In the genomic region with DNA sequence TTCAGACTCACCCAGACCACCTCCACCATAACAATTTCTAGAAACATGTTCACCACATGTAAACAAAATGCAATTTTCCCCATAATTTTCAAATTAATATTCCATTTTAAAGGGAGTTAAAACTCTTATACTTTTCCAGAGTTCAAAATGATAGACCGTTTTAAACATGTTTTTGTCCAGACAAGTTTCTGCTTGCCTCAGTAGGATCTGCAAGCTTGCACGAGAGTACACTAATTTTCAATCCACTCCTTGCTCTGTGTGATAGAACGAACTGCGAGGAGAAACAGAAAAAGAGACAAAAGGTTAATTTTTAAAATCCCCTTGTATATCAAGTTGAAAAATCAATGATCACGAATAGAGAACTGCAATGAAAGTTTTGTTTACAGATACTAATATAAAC, we compare ENCODE assay signal across 18 cellular contexts. TPM values are rescaled to one million over a fixed set of nuclear protein-coding genes. Genes with fewer than 3 reads are reported as not detected.
DNase-seq lines count a peak whose midpoint lies in the region; ATAC-seq, FAIRE-seq and TF ChIP-seq lines count a peak whose summit lies in the region.
"Had no signal": no experiment of that assay in that cellular context is flagged by ENCODE, and none has a peak within 500 bp of the region (broad histone marks: within the 10 kb centered on the region; RNA-seq: fewer than 3 reads in every experiment).

No MANE protein-coding gene starts in this region.

- H3K4me1 Mint-ChIP-seq in mesothelial cell of epicardium = peaks cover 11% of the 10 kb centered on the region

- peaks cover 57% of the 10 kb centered on the region for H3K4me1 ChIP-seq in HepG2 (ENCODE audit: insufficient read depth, low read length)
- H3K4me1 ChIP-seq in right lobe of liver = peaks cover 0 to 46% (median 8%) of the 10 kb centered on the region in 4 donors

- H3K9me3 Mint-ChIP-seq in mesothelial cell of epicardium = no peaks in the 10 kb centered on the region
- H3K9me3 Mint-ChIP-seq: CD4-positive, CD25-positive, alpha-beta regulatory T cell; HFFc6 had no signal

- H3K27ac ChIP-seq in HepG2 (ENCODE audit: extremely low read length, insufficient read depth, low read length) (peak overlapping the region; percentile 22), right lobe of liver (no peak overlapping the region), epithelial cell of prostate (peak overlapping the region; percentile 29)
- H3K27ac ChIP-seq: BLaER1 treated with 17β-estradiol and CSF1 and Interleukin-3, amounts not matched to agents 10 nM and 100 nM; HL-60 had no signal

- intact Hi-C loops in HepG2 (cut with micrococcal nuclease; ENCODE audit: unreplicated experiment) (no loop called here), right lobe of liver (cut with DNase I) (no loop called here), head of caudate nucleus (cut with DNase I) (no loop called here)

- BruUV-seq in HepG2 (replicated peaks; lab: Mats Ljungman, UMichigan) = no TSS peak

- TF ChIP-seq POLR2A in HepG2 (IDR thresholded peaks at IDR 0.05; ENCODE audit: insufficient read depth in 1 of 2, low read depth in 2 of 2, low read length in 2 of 2) (no peak), right lobe of liver (IDR thresholded peaks at IDR 0.05) (no peak)

- FAIRE-seq in HepG2 (lab: Jason Lieb, UNC) = no peak
- FAIRE-seq: GM19239 had no signal

- peaks cover 4% of the 10 kb centered on the region for H3K36me3 Mint-ChIP-seq in mesothelial cell of epicardium

- POLR2A ChIA-PET in HepG2 (lab: Yijun Ruan, JAX) = interaction anchor here (1.6 kb wide), 1 partner anchor 130 kb away, joined by 7 read pairs; a partner anchor contains a TSS

- ATAC-seq in HepG2 (no peak), right lobe of liver (no peak), HG03378 (IDR thresholded peaks at IDR 0.05; ENCODE audit: unreplicated experiment) (no peak), HG03354 (IDR thresholded peaks at IDR 0.05; ENCODE audit: poor library complexity, severe bottlenecking, unreplicated experiment) (no peak)

- H3K27ac Mint-ChIP-seq in mesothelial cell of epicardium = peak overlapping the region; percentile 5
- H3K27ac Mint-ChIP-seq: CD4-positive, CD25-positive, alpha-beta regulatory T cell; HFFc6 had no signal

- H2AFZ ChIP-seq in HepG2 (ENCODE audit: low read length) = no peak overlapping the region

- peaks cover 2% of the 10 kb centered on the region; the same call in 1 of the 2 replicates for H4K20me1 ChIP-seq in HepG2 (ENCODE audit: insufficient read depth, low read length)

- no peaks in the 10 kb centered on the region for H3K27me3 Mint-ChIP-seq in mesothelial cell of epicardium (ENCODE audit: low read depth)
- H3K27me3 Mint-ChIP-seq: CD4-positive, CD25-positive, alpha-beta regulatory T cell had no signal

- peaks cover 30% of the 10 kb centered on the region for H3K79me2 ChIP-seq in HepG2 (ENCODE audit: insufficient read depth, low read length)

- H3K36me3 ChIP-seq in HepG2 (replicated peaks in 1 of 2; ENCODE audit: control insufficient read depth in 1 of 2, insufficient read depth in 2 of 2, low read length in 2 of 2) = peaks cover 0 to 1% of the 10 kb centered on the region in 2 experiments; a peak in 2 of 5 replicates
- H3K36me3 ChIP-seq in right lobe of liver = no peaks in the 10 kb centered on the region

- CTCF ChIA-PET in HepG2 (lab: Yijun Ruan, JAX; ENCODE audit: low intra/inter-chr PET ratio, low total read pairs) = no interaction called here

- no peak for TF ChIP-seq CTCF in HepG2 (CRISPR knock-in tag; IDR thresholded peaks at IDR 0.05)
- TF ChIP-seq CTCF in right lobe of liver (IDR thresholded peaks at IDR 0.05) = no peak
- no peak for TF ChIP-seq CTCF in mesothelial cell of epicardium (IDR thresholded peaks at IDR 0.05; ENCODE audit: unreplicated experiment)

- H3K4me2 ChIP-seq in HepG2 (ENCODE audit: low read depth, low read length) = no peak overlapping the region
- H3K4me2 ChIP-seq: BLaER1 treated with 17β-estradiol and CSF1 and Interleukin-3, amounts not matched to agents 10 nM and 100 nM had no signal

- H3K4me3 ChIP-seq in HepG2 (replicated peaks in 1 of 3; ENCODE audit: insufficient read depth in 1 of 3, low read depth in 2 of 3, low read length in 3 of 3) (no peak overlapping the region), right lobe of liver (no peak overlapping the region)
- H3K4me3 ChIP-seq: BLaER1 treated with 17β-estradiol and CSF1 and Interleukin-3, amounts not matched to agents 10 nM and 100 nM had no signal

- DNase-seq in HepG2 (ENCODE audit: low spot score) (no peak), right lobe of liver (no peak), epithelial cell of prostate (ENCODE audit: low read depth, low spot score) (no peak), mesothelial cell of epicardium (ENCODE audit: low spot score in 2 of 2, unreplicated experiment in 2 of 2) (no peak), head of caudate nucleus (no peak)
- DNase-seq: ACHN; CD4-positive, CD25-positive, alpha-beta regulatory T cell; DMS53; GF-D8; HCEC 1CT; HFFc6 had no signal

- WGBS in HepG2 (ENCODE audit: low lambda C conversion rate) = 85% methylated on average over 5 of the region's 5 CpGs
- whole genome bisulfite sequencing in right lobe of liver (ENCODE audit: insufficient coverage, low coverage, low lambda C conversion rate, missing lambda C conversion rate) = 33% methylated on average over 5 of the region's 5 CpGs

- H3K9me3 ChIP-seq in HepG2 (ENCODE audit: low read length) (no peaks in the 10 kb centered on the region), right lobe of liver (no peaks in the 10 kb centered on the region)
- H3K9me3 ChIP-seq: BLaER1 treated with 17β-estradiol and CSF1 and Interleukin-3, amounts not matched to agents 10 nM and 100 nM had no signal

- in situ Hi-C loops in HepG2 (cut with HindIII; ENCODE audit: extremely low pct_ligation_motif_present, low pct_unique_long_range_greater_than_20kb) = no loop called here

- no peak overlapping the region for H3K9ac ChIP-seq in HepG2 (ENCODE audit: insufficient read depth, low read depth, low read length)
- H3K9ac ChIP-seq: BLaER1 treated with 17β-estradiol and CSF1 and Interleukin-3, amounts not matched to agents 10 nM and 100 nM had no signal

- H3K4me3 Mint-ChIP-seq in mesothelial cell of epicardium = no peak overlapping the region
- H3K4me3 Mint-ChIP-seq: HFFc6 had no signal

- TF ChIP-seq RAD21 in HepG2 (CRISPR knock-in tag; IDR thresholded peaks at IDR 0.05) = no peak

- no peak for TF ChIP-seq EP300 in HepG2 (IDR thresholded peaks at IDR 0.05; ENCODE audit: low read depth in 2 of 2, low read length in 2 of 2)
- TF ChIP-seq EP300 in HepG2 (CRISPR knock-in tag; IDR thresholded peaks at IDR 0.05; ENCODE audit: borderline replicate concordance) = no peak

- no peaks in the 10 kb centered on the region for H3K27me3 ChIP-seq in HepG2 (ENCODE audit: control insufficient read depth in 1 of 2, insufficient read depth in 2 of 2, low read length in 2 of 2)
- no peaks in the 10 kb centered on the region for H3K27me3 ChIP-seq in right lobe of liver
- H3K27me3 ChIP-seq: BLaER1 treated with 17β-estradiol and CSF1 and Interleukin-3, amounts not matched to agents 10 nM and 100 nM had no signal

RNA-seq across cellular contexts. Expression of a gene that starts 7.1 kb away (rescaled TPM):
- total RNA-seq in HepG2 (2016; rRNA removed; fragmentation: Illumina TruSeq; extraction: Trizol) (45.3 and 55.1 TPM in 2 replicates), right lobe of liver (10 to 100 TPM; 25.5 to 96.5 (median 36.0) TPM), mesothelial cell of epicardium (21.3 to 24.1 TPM (median 23.1 TPM) in 3 replicates)
- 8.0 and 8.3 TPM in 2 replicates for total RNA-seq in HepG2 (2016; cell fraction: cytosol; rRNA removed; fragmentation: Illumina TruSeq; extraction: Trizol; ENCODE audit: low read depth)
- 46.8 and 59.4 TPM in 2 replicates for total RNA-seq in HepG2 (2016; cell fraction: insoluble cytoplasmic fraction; rRNA removed; fragmentation: Illumina TruSeq; extraction: Trizol)
- total RNA-seq in HepG2 (2016; cell fraction: membrane; rRNA removed; fragmentation: Illumina TruSeq; extraction: Trizol) = 20.5 and 23.1 TPM in 2 replicates
- 18.8 and 24.7 TPM in 2 replicates for total RNA-seq in HepG2 (2016; cell fraction: nucleus; rRNA removed; fragmentation: Illumina TruSeq; extraction: Trizol)
- 39.0 and 45.0 TPM in 2 replicates for polyA plus RNA-seq in HepG2 (2011; rRNA removed)
- polyA plus RNA-seq in HepG2 (2011; cell fraction: cytosol; rRNA removed) = 57.1 and 75.7 TPM in 2 replicates
- polyA plus RNA-seq in HepG2 (2011; cell fraction: nucleus; rRNA removed) = 22.0 and 25.9 TPM in 2 replicates
- polyA plus RNA-seq in HepG2 (2012) = 27.5 and 30.7 TPM in 2 replicates
- polyA plus RNA-seq in HepG2 (2016; cell fraction: cytosol; fragmentation: Illumina TruSeq; extraction: Trizol; ENCODE audit: low read depth) = 7.4 and 8.6 TPM in 2 replicates
- 61.9 and 65.6 TPM in 2 replicates for polyA plus RNA-seq in HepG2 (2016; cell fraction: insoluble cytoplasmic fraction; fragmentation: Illumina TruSeq; extraction: Trizol; ENCODE audit: low read depth)
- polyA plus RNA-seq in HepG2 (2016; cell fraction: membrane; fragmentation: Illumina TruSeq; extraction: Trizol; ENCODE audit: low read depth) = 16.5 and 18.2 TPM in 2 replicates
- 23.5 and 28.3 TPM in 2 replicates for polyA plus RNA-seq in HepG2 (2016; cell fraction: nucleus; fragmentation: Illumina TruSeq; extraction: Trizol; ENCODE audit: insufficient read depth, low read depth)
- 39.8 and 128 TPM in 2 replicates for polyA minus RNA-seq in HepG2 (2011; rRNA and poly(A)+ RNA removed; ENCODE audit: low replicate concordance)
- polyA minus RNA-seq in HepG2 (2011; cell fraction: cytosol; rRNA and poly(A)+ RNA removed) = 38.0 and 43.7 TPM in 2 replicates
- polyA minus RNA-seq in HepG2 (2011; cell fraction: nucleus; rRNA and poly(A)+ RNA removed) = 41.5 and 42.2 TPM in 2 replicates

RNA-seq across cellular contexts. Expression of a gene that starts 7.5 kb away (rescaled TPM):
- total RNA-seq in HepG2 (2016; rRNA removed; fragmentation: Illumina TruSeq; extraction: Trizol) (55.6 and 70.4 TPM in 2 replicates), right lobe of liver (100 to 1,000 TPM in 4 of 6 experiments, 10 to 100 TPM in 2; 77.9 to 161 (median 143) TPM), mesothelial cell of epicardium (27.8 to 29.8 TPM (median 29.7 TPM) in 3 replicates)
- total RNA-seq in HepG2 (2016; cell fraction: cytosol; rRNA removed; fragmentation: Illumina TruSeq; extraction: Trizol; ENCODE audit: low read depth) = 53.2 and 53.5 TPM in 2 replicates
- total RNA-seq in HepG2 (2016; cell fraction: insoluble cytoplasmic fraction; rRNA removed; fragmentation: Illumina TruSeq; extraction: Trizol) = 55.0 and 68.2 TPM in 2 replicates
- total RNA-seq in HepG2 (2016; cell fraction: membrane; rRNA removed; fragmentation: Illumina TruSeq; extraction: Trizol) = 61.0 and 73.1 TPM in 2 replicates
- total RNA-seq in HepG2 (2016; cell fraction: nucleus; rRNA removed; fragmentation: Illumina TruSeq; extraction: Trizol) = 34.7 and 44.2 TPM in 2 replicates
- 95.4 and 110 TPM in 2 replicates for polyA plus RNA-seq in HepG2 (2011; rRNA removed)
- polyA plus RNA-seq in HepG2 (2011; cell fraction: cytosol; rRNA removed) = 119 and 163 TPM in 2 replicates
- 106 and 108 TPM in 2 replicates for polyA plus RNA-seq in HepG2 (2011; cell fraction: nucleus; rRNA removed)
- polyA plus RNA-seq in HepG2 (2012) = 60.5 and 77.2 TPM in 2 replicates
- 50.0 and 65.6 TPM in 2 replicates for polyA plus RNA-seq in HepG2 (2016; cell fraction: cytosol; fragmentation: Illumina TruSeq; extraction: Trizol; ENCODE audit: low read depth)
- polyA plus RNA-seq in HepG2 (2016; cell fraction: insoluble cytoplasmic fraction; fragmentation: Illumina TruSeq; extraction: Trizol; ENCODE audit: low read depth) = 79.6 and 80.3 TPM in 2 replicates
- 53.0 and 70.2 TPM in 2 replicates for polyA plus RNA-seq in HepG2 (2016; cell fraction: membrane; fragmentation: Illumina TruSeq; extraction: Trizol; ENCODE audit: low read depth)
- 90.2 and 92.4 TPM in 2 replicates for polyA plus RNA-seq in HepG2 (2016; cell fraction: nucleus; fragmentation: Illumina TruSeq; extraction: Trizol; ENCODE audit: insufficient read depth, low read depth)
- 59.0 and 90.8 TPM in 2 replicates for polyA minus RNA-seq in HepG2 (2011; rRNA and poly(A)+ RNA removed; ENCODE audit: low replicate concordance)
- polyA minus RNA-seq in HepG2 (2011; cell fraction: cytosol; rRNA and poly(A)+ RNA removed) = 25.4 and 27.3 TPM in 2 replicates
- polyA minus RNA-seq in HepG2 (2011; cell fraction: nucleus; rRNA and poly(A)+ RNA removed) = 28.8 and 29.0 TPM in 2 replicates

RNA-seq across cellular contexts. Expression of a gene that starts 37.9 kb away (rescaled TPM):
- total RNA-seq in HepG2 (2016; rRNA removed; fragmentation: Illumina TruSeq; extraction: Trizol) (not detected in 2 replicates), right lobe of liver (under 1 TPM in 2 of 6 experiments, not detected in 4; 0.39 to 0.40 TPM), mesothelial cell of epicardium (not detected in 3 replicates)
- not detected in 2 replicates for total RNA-seq in HepG2 (2016; cell fraction: cytosol; rRNA removed; fragmentation: Illumina TruSeq; extraction: Trizol; ENCODE audit: low read depth)
- total RNA-seq in HepG2 (2016; cell fraction: insoluble cytoplasmic fraction; rRNA removed; fragmentation: Illumina TruSeq; extraction: Trizol) = not detected in 2 replicates
- total RNA-seq in HepG2 (2016; cell fraction: membrane; rRNA removed; fragmentation: Illumina TruSeq; extraction: Trizol) = not detected in 2 replicates
- total RNA-seq in HepG2 (2016; cell fraction: nucleus; rRNA removed; fragmentation: Illumina TruSeq; extraction: Trizol) = not detected in 2 replicates
- 0.05 and 0.17 TPM in 2 replicates for polyA plus RNA-seq in HepG2 (2011; rRNA removed)
- 0.09 TPM in 1 of 2 replicates, not detected in the other for polyA plus RNA-seq in HepG2 (2011; cell fraction: cytosol; rRNA removed)
- polyA plus RNA-seq in HepG2 (2011; cell fraction: nucleus; rRNA removed) = 0.31 and 0.38 TPM in 2 replicates
- polyA plus RNA-seq in HepG2 (2012) = 0.16 TPM in 1 of 2 replicates, not detected in the other
- polyA plus RNA-seq in HepG2 (2016; cell fraction: cytosol; fragmentation: Illumina TruSeq; extraction: Trizol; ENCODE audit: low read depth) = not detected in 2 replicates
- polyA plus RNA-seq in HepG2 (2016; cell fraction: insoluble cytoplasmic fraction; fragmentation: Illumina TruSeq; extraction: Trizol; ENCODE audit: low read depth) = 0.13 TPM in 1 of 2 replicates, not detected in the other
- polyA plus RNA-seq in HepG2 (2016; cell fraction: membrane; fragmentation: Illumina TruSeq; extraction: Trizol; ENCODE audit: low read depth) = not detected in 2 replicates
- polyA plus RNA-seq in HepG2 (2016; cell fraction: nucleus; fragmentation: Illumina TruSeq; extraction: Trizol; ENCODE audit: insufficient read depth, low read depth) = not detected in 2 replicates
- 0.44 TPM in 1 of 2 replicates, not detected in the other for polyA minus RNA-seq in HepG2 (2011; rRNA and poly(A)+ RNA removed; ENCODE audit: low replicate concordance)
- not detected in 2 replicates for polyA minus RNA-seq in HepG2 (2011; cell fraction: cytosol; rRNA and poly(A)+ RNA removed)
- 0.39 and 1.1 TPM in 2 replicates for polyA minus RNA-seq in HepG2 (2011; cell fraction: nucleus; rRNA and poly(A)+ RNA removed)
- total RNA-seq: CD4-positive, CD25-positive, alpha-beta regulatory T cell; HFFc6 had no signal
- polyA plus RNA-seq: CD4-positive, CD25-positive, alpha-beta regulatory T cell had no signal

RNA-seq across cellular contexts. Expression of a gene that starts 40.6 kb away (rescaled TPM):
- 0.81 and 2.4 TPM in 2 replicates for total RNA-seq in HepG2 (2016; rRNA removed; fragmentation: Illumina TruSeq; extraction: Trizol)
- 0.26 and 0.30 TPM in 2 replicates for total RNA-seq in HepG2 (2016; cell fraction: cytosol; rRNA removed; fragmentation: Illumina TruSeq; extraction: Trizol; ENCODE audit: low read depth)
- 1.4 and 2.1 TPM in 2 replicates for total RNA-seq in HepG2 (2016; cell fraction: insoluble cytoplasmic fraction; rRNA removed; fragmentation: Illumina TruSeq; extraction: Trizol)
- 0.79 and 0.87 TPM in 2 replicates for total RNA-seq in HepG2 (2016; cell fraction: membrane; rRNA removed; fragmentation: Illumina TruSeq; extraction: Trizol)
- 2.0 TPM in 2 replicates for total RNA-seq in HepG2 (2016; cell fraction: nucleus; rRNA removed; fragmentation: Illumina TruSeq; extraction: Trizol)
- 0.34 and 0.95 TPM in 2 replicates for polyA plus RNA-seq in HepG2 (2011; rRNA removed)
- polyA plus RNA-seq in HepG2 (2011; cell fraction: cytosol; rRNA removed) = 0.55 and 0.68 TPM in 2 replicates
- polyA plus RNA-seq in HepG2 (2011; cell fraction: nucleus; rRNA removed) = 2.1 and 2.3 TPM in 2 replicates
- polyA plus RNA-seq in HepG2 (2012) = 0.31 and 0.49 TPM in 2 replicates
- polyA plus RNA-seq in HepG2 (2016; cell fraction: cytosol; fragmentation: Illumina TruSeq; extraction: Trizol; ENCODE audit: low read depth) = 0.14 and 0.37 TPM in 2 replicates
- 0.97 and 1.1 TPM in 2 replicates for polyA plus RNA-seq in HepG2 (2016; cell fraction: insoluble cytoplasmic fraction; fragmentation: Illumina TruSeq; extraction: Trizol; ENCODE audit: low read depth)
- polyA plus RNA-seq in HepG2 (2016; cell fraction: membrane; fragmentation: Illumina TruSeq; extraction: Trizol; ENCODE audit: low read depth) = 0.45 and 0.69 TPM in 2 replicates
- 2.3 and 2.7 TPM in 2 replicates for polyA plus RNA-seq in HepG2 (2016; cell fraction: nucleus; fragmentation: Illumina TruSeq; extraction: Trizol; ENCODE audit: insufficient read depth, low read depth)
- 1.5 TPM in 1 of 2 replicates, not detected in the other for polyA minus RNA-seq in HepG2 (2011; rRNA and poly(A)+ RNA removed; ENCODE audit: low replicate concordance)
- 0.59 TPM in 1 of 2 replicates, not detected in the other for polyA minus RNA-seq in HepG2 (2011; cell fraction: cytosol; rRNA and poly(A)+ RNA removed)
- polyA minus RNA-seq in HepG2 (2011; cell fraction: nucleus; rRNA and poly(A)+ RNA removed) = 0.50 and 0.77 TPM in 2 replicates
- total RNA-seq in right lobe of liver = 100 to 1,000 TPM in 1 of 6 experiments, 10 to 100 TPM in 5; 38.7 to 124 (median 85.3) TPM
- total RNA-seq in mesothelial cell of epicardium = 0.34 to 0.63 TPM (median 0.35 TPM) in 3 replicates
- total RNA-seq: A172, H4, HFFc6 had no signal

RNA-seq across cellular contexts. Expression of a gene that starts 51.3 kb away (rescaled TPM):
- total RNA-seq in HepG2 (2016; rRNA removed; fragmentation: Illumina TruSeq; extraction: Trizol) (43.8 and 61.5 TPM in 2 replicates), right lobe of liver (10 to 100 TPM; 21.1 to 90.3 (median 32.6) TPM), mesothelial cell of epicardium (62.9 to 65.3 TPM (median 63.6 TPM) in 3 replicates)
- 45.7 and 50.6 TPM in 2 replicates for total RNA-seq in HepG2 (2016; cell fraction: cytosol; rRNA removed; fragmentation: Illumina TruSeq; extraction: Trizol; ENCODE audit: low read depth)
- 43.0 and 67.3 TPM in 2 replicates for total RNA-seq in HepG2 (2016; cell fraction: insoluble cytoplasmic fraction; rRNA removed; fragmentation: Illumina TruSeq; extraction: Trizol)
- 59.0 and 63.2 TPM in 2 replicates for total RNA-seq in HepG2 (2016; cell fraction: membrane; rRNA removed; fragmentation: Illumina TruSeq; extraction: Trizol)
- 26.2 and 29.2 TPM in 2 replicates for total RNA-seq in HepG2 (2016; cell fraction: nucleus; rRNA removed; fragmentation: Illumina TruSeq; extraction: Trizol)
- 25.7 and 33.5 TPM in 2 replicates for polyA plus RNA-seq in HepG2 (2011; rRNA removed)
- polyA plus RNA-seq in HepG2 (2011; cell fraction: cytosol; rRNA removed) = 26.7 and 51.2 TPM in 2 replicates
- polyA plus RNA-seq in HepG2 (2011; cell fraction: nucleus; rRNA removed) = 80.7 and 89.5 TPM in 2 replicates
- 19.8 and 31.7 TPM in 2 replicates for polyA plus RNA-seq in HepG2 (2012)
- polyA plus RNA-seq in HepG2 (2016; cell fraction: cytosol; fragmentation: Illumina TruSeq; extraction: Trizol; ENCODE audit: low read depth) = 46.9 and 52.9 TPM in 2 replicates
- polyA plus RNA-seq in HepG2 (2016; cell fraction: insoluble cytoplasmic fraction; fragmentation: Illumina TruSeq; extraction: Trizol; ENCODE audit: low read depth) = 40.4 and 46.6 TPM in 2 replicates
- 47.2 and 53.9 TPM in 2 replicates for polyA plus RNA-seq in HepG2 (2016; cell fraction: membrane; fragmentation: Illumina TruSeq; extraction: Trizol; ENCODE audit: low read depth)
- 63.4 and 63.9 TPM in 2 replicates for polyA plus RNA-seq in HepG2 (2016; cell fraction: nucleus; fragmentation: Illumina TruSeq; extraction: Trizol; ENCODE audit: insufficient read depth, low read depth)
- 21.1 and 26.9 TPM in 2 replicates for polyA minus RNA-seq in HepG2 (2011; rRNA and poly(A)+ RNA removed; ENCODE audit: low replicate concordance)
- polyA minus RNA-seq in HepG2 (2011; cell fraction: cytosol; rRNA and poly(A)+ RNA removed) = 14.3 and 16.7 TPM in 2 replicates
- polyA minus RNA-seq in HepG2 (2011; cell fraction: nucleus; rRNA and poly(A)+ RNA removed) = 12.1 and 14.0 TPM in 2 replicates

Comparison
In these comparisons a context has a peak if more than half of its experiments do, and no peak if none do; other contexts are left out.
1. H3K27ac ChIP-seq: peak in HepG2 (single experiment) and epithelial cell of prostate (single experiment); none in right lobe of liver (0 of 3).